ENCODE assay signal across 8 cellular contexts in genomic region chr7:88758355-88759215, GRCh38. TPM values are rescaled to one million over a fixed set of nuclear protein-coding genes. Genes with fewer than 3 reads are reported as not detected.
DNase-seq lines count a peak whose midpoint lies in the region; ATAC-seq and TF ChIP-seq lines count a peak whose summit lies in the region.

No MANE protein-coding gene starts in this region.

- no peaks in the 10 kb centered on the region for H3K9me3 ChIP-seq in RWPE2 (ENCODE audit: severe bottlenecking)
- no peaks in the 10 kb centered on the region for H3K9me3 ChIP-seq in cardiac muscle cell (ENCODE audit: low read depth)
- no peaks in the 10 kb centered on the region for H3K9me3 ChIP-seq in CD4-positive, alpha-beta T cell (ENCODE audit: control insufficient read depth, low read length)

- intact Hi-C loops in CD4-positive, alpha-beta T cell (cut with DNase I, micrococcal nuclease): no loop called here

- DNase-seq in DMS79 (lab: John Stamatoyannopoulos, UW) (peak; percentile 25), DMS79 treated with DMSO at 0.1 percent for 48 hours (lab: John Stamatoyannopoulos, UW) (no peak), RWPE2 (ENCODE audit: low spot score) (no peak), cardiac muscle cell (ENCODE audit: low read depth in 1 of 2, low spot score in 1 of 2) (peak; percentile 22 to 61), renal cortical epithelial cell (ENCODE audit: low read depth) (peak; percentile 11)
- no peak for DNase-seq in CD4-positive, alpha-beta T cell

- H3K27me3 ChIP-seq in RWPE2 (ENCODE audit: insufficient read depth, poor library complexity, severe bottlenecking) (peaks cover 73% of the 10 kb centered on the region), cardiac muscle cell (peaks cover 75% of the 10 kb centered on the region)
- peaks cover 37% of the 10 kb centered on the region for H3K27me3 ChIP-seq in CD4-positive, alpha-beta T cell (ENCODE audit: control insufficient read depth, insufficient read depth, low read length)

- H3K36me3 Mint-ChIP-seq in CD4-positive, alpha-beta T cell (ENCODE audit: low read depth): no peaks in the 10 kb centered on the region

- POLR2A ChIA-PET in CD4-positive, alpha-beta T cell (lab: Charles Lee): no interaction called here

- H3K4me1 ChIP-seq in RWPE2 (ENCODE audit: insufficient read depth, poor library complexity, severe bottlenecking) (no peaks in the 10 kb centered on the region), cardiac muscle cell (ENCODE audit: low read depth) (no peaks in the 10 kb centered on the region)

- H3K36me3 ChIP-seq in RWPE2 (ENCODE audit: low read depth) (no peaks in the 10 kb centered on the region), cardiac muscle cell (no peaks in the 10 kb centered on the region)

- H3K4me3 ChIP-seq in RWPE2 (ENCODE audit: severe bottlenecking) (no peak overlapping the region), cardiac muscle cell (peak overlapping the region; percentile 30)

- TF ChIP-seq CTCF in RWPE2 (IDR thresholded peaks at IDR 0.05; ENCODE audit: poor library complexity, severe bottlenecking): no peak
- no peak for TF ChIP-seq CTCF in cardiac muscle cell (IDR thresholded peaks at IDR 0.05; ENCODE audit: low read depth, low read length)
- no peak for TF ChIP-seq CTCF in CD4-positive, alpha-beta T cell (IDR thresholded peaks at IDR 0.05)

- CTCF ChIA-PET in CD4-positive, alpha-beta T cell (lab: Charles Lee): no interaction called here

- H3K4me3 Mint-ChIP-seq in CD4-positive, alpha-beta T cell: no peak overlapping the region

- H3K9me3 Mint-ChIP-seq in CD4-positive, alpha-beta T cell: no peaks in the 10 kb centered on the region

- H3K27ac ChIP-seq in RWPE2 (ENCODE audit: poor library complexity, severe bottlenecking) (no peak overlapping the region), cardiac muscle cell (no peak overlapping the region)
- H3K27ac ChIP-seq in CD4-positive, alpha-beta T cell (ENCODE audit: low read depth, low read length): no peak overlapping the region

- H3K4me1 Mint-ChIP-seq in CD4-positive, alpha-beta T cell (ENCODE audit: low read depth): no peaks in the 10 kb centered on the region

- H3K27me3 Mint-ChIP-seq in CD4-positive, alpha-beta T cell: peaks cover 70% of the 10 kb centered on the region

- ATAC-seq in RWPE2 (ENCODE audit: low read depth) (peak; percentile 28; the same call in 2 of the 3 replicates), GM19324 (IDR thresholded peaks at IDR 0.05; ENCODE audit: low FRiP score, unreplicated experiment) (no peak), GM18868 (IDR thresholded peaks at IDR 0.05; ENCODE audit: unreplicated experiment) (no peak)
- ATAC-seq in CD4-positive, alpha-beta T cell (ENCODE audit: poor library complexity): no peak

- H3K27ac Mint-ChIP-seq in CD4-positive, alpha-beta T cell: no peak overlapping the region

RNA-seq across cellular contexts. Expression of gene ZNF804B, which starts 0.9 kb away (rescaled TPM):
- total RNA-seq in cardiac muscle cell (0.06 TPM in 1 of 2 replicates, not detected in the other), renal cortical epithelial cell (not detected in 2 replicates)
- polyA plus RNA-seq in cardiac muscle cell: not detected in 2 replicates
- total RNA-seq in CD4-positive, alpha-beta T cell: not detected

RNA-seq across cellular contexts. Expression of gene TEX47, which starts 37.0 kb away (rescaled TPM):
- total RNA-seq in cardiac muscle cell (not detected in 2 replicates), renal cortical epithelial cell (not detected in 2 replicates)
- not detected in 2 replicates for polyA plus RNA-seq in cardiac muscle cell
- total RNA-seq in CD4-positive, alpha-beta T cell: not detected

Comparison
In these comparisons a context has a peak if more than half of its experiments do, and no peak if none do; other contexts are left out.
1. DNase-seq: peak in DMS79 (single experiment), cardiac muscle cell (2 of 2) and renal cortical epithelial cell (single experiment); none in DMS79 treated with DMSO at 0.1 percent for 48 hours (single experiment), RWPE2 (single experiment) and CD4-positive, alpha-beta T cell (0 of 10).